13 cellular contexts compared by ENCODE assay signal in genomic region chr4:2363056-2363719, GRCh38. TPM values are rescaled to one million over a fixed set of nuclear protein-coding genes. Genes with fewer than 3 reads are reported as not detected.
DNase-seq lines count a peak whose midpoint lies in the region; ATAC-seq lines count a peak whose summit lies in the region.
"Had no signal": no experiment of that assay in that cellular context is flagged by ENCODE, and none has a peak within 500 bp of the region (broad histone marks: within the 10 kb centered on the region; RNA-seq: fewer than 3 reads in every experiment).

No MANE protein-coding gene starts in this region.

- peaks cover 8% of the 10 kb centered on the region; the same call in 1 of the 2 replicates for H3F3A ChIP-seq in GM23248 (ENCODE audit: insufficient read depth)

- 0 out of 2 replicates have a peak, but pooled peaks cover 12% of the 10 kb centered on the region for H3K4me1 ChIP-seq in GM23248 (ENCODE audit: insufficient read depth)

- H3K36me3 Mint-ChIP-seq in T-cell, result no peaks in the 10 kb centered on the region

- H3K4me2 ChIP-seq in GM23248 (ENCODE audit: unreplicated experiment), result peak overlapping the region; percentile 91

- peak overlapping the region; percentile 90; the same call in 1 of the 2 replicates for H3K9ac ChIP-seq in GM23248

- 46 to 54% methylated on average over 12 of the region's 12 CpGs for WGBS in GM23248 (ENCODE audit: low coverage in 1 of 2, low lambda C conversion rate in 2 of 2, missing lambda C conversion rate in 2 of 2), 2 experiments

- no peaks in the 10 kb centered on the region for H4K20me1 ChIP-seq in GM23248 (ENCODE audit: insufficient read depth)

- H3K9me2 ChIP-seq in GM23248 (ENCODE audit: insufficient read depth), result no peaks in the 10 kb centered on the region

- no peak overlapping the region for H2AFZ ChIP-seq in GM23248

- in situ Hi-C loops in GM23248 (cut with MboI), result no loop called here

- peak overlapping the region; percentile 41 to 88 (median 53) for H3K4me3 Mint-ChIP-seq in T-cell

- no peak overlapping the region for H3K27ac ChIP-seq in GM23248
- H3K27ac ChIP-seq: HL-60, uterus had no signal

- H3K27ac Mint-ChIP-seq in T-cell, result no peak overlapping the region

- H3K4me3 ChIP-seq in GM23248, result peak overlapping the region; percentile 79; the same call in 1 of the 2 replicates
- H3K4me3 ChIP-seq: uterus had no signal

- CTCF ChIA-PET in T-cell (lab: Charles Lee), result interaction anchor here in 1 of 2 donors (0.5 kb wide), 1 partner anchor 138 kb away, joined by 3 read pairs; no protein-coding TSS in a partner anchor

- H3K4me1 Mint-ChIP-seq in T-cell, result peaks cover 16 to 26% (median 22%) of the 10 kb centered on the region in 3 donors

- H3K9me3 ChIP-seq in GM23248 (ENCODE audit: low read depth), result no peaks in the 10 kb centered on the region
- H3K9me3 ChIP-seq: uterus had no signal

- no peaks in the 10 kb centered on the region for H3K79me2 ChIP-seq in GM23248 (ENCODE audit: insufficient read depth)

- H3K27me3 ChIP-seq in GM23248 (replicated peaks; ENCODE audit: insufficient read depth), result no peaks in the 10 kb centered on the region
- H3K27me3 ChIP-seq: uterus had no signal

- H3K9me3 Mint-ChIP-seq in T-cell, result no peaks in the 10 kb centered on the region

- intact Hi-C loops in left ventricle myocardium superior (cut with micrococcal nuclease) (no loop called here), sciatic nerve (cut with DNase I) (no loop called here)

- ATAC-seq in T-cell (replicated peaks in 1 of 4) (no peak), left ventricle myocardium superior (peak; percentile 39), sciatic nerve (peak; percentile 35), GM21619 (IDR thresholded peaks at IDR 0.05; ENCODE audit: unreplicated experiment) (no peak)

- peak; percentile 65 for DNase-seq in GM23248
- no peak for DNase-seq in T-cell
- no peak for DNase-seq in left ventricle myocardium superior
- no peak for DNase-seq in sciatic nerve (ENCODE audit: low spot score)
- no peak for DNase-seq in SW 1271 (lab: John Stamatoyannopoulos, UW)
- no peak for DNase-seq in NCI-H526 treated with DMSO at 0.1 percent for 48 hours (lab: John Stamatoyannopoulos, UW)
- DNase-seq: activated naive CD4-positive, alpha-beta T cell treated with Interleukin-2 at 50 U/mL for 16 hours; NCI-H146; uterus had no signal

- POLR2A ChIA-PET in T-cell (lab: Charles Lee), result no interaction called here

- H3K36me3 ChIP-seq in GM23248 (ENCODE audit: low read depth), result no peaks in the 10 kb centered on the region
- H3K36me3 ChIP-seq: uterus had no signal

- H3K27me3 Mint-ChIP-seq in T-cell, result no peaks in the 10 kb centered on the region

RNA-seq across cellular contexts. Expression of gene ZFYVE28, which starts 55.3 kb away (rescaled TPM):
- 8.9 and 9.6 TPM in 2 replicates for total RNA-seq in GM23248 (2014; rRNA removed; shearing (Covaris generic))
- 4.6 and 4.8 TPM in 2 replicates for polyA plus RNA-seq in GM23248 (2016; fragmentation: Nextera tagmentation; extraction: Ambion mirVana)
- total RNA-seq in T-cell, result 10 to 100 TPM; 33.4 to 56.2 (median 45.4) TPM
- 5.6 TPM for total RNA-seq in left ventricle myocardium superior
- total RNA-seq in sciatic nerve, result 23.2 TPM

RNA-seq across cellular contexts. Expression of gene CFAP99, which starts 55.6 kb away (rescaled TPM):
- total RNA-seq in GM23248 (2014; rRNA removed; shearing (Covaris generic)), result not detected in 2 replicates
- not detected in 2 replicates for polyA plus RNA-seq in GM23248 (2016; fragmentation: Nextera tagmentation; extraction: Ambion mirVana)
- total RNA-seq in T-cell (under 1 TPM in 3 of 5 donors, not detected in 2; 0.09 to 0.20 (median 0.13) TPM), left ventricle myocardium superior (not detected), sciatic nerve (not detected)
- total RNA-seq: OCI-LY7, osteocyte had no signal

Comparison
In these comparisons a context has a peak if more than half of its experiments do, and no peak if none do; other contexts are left out.
1. ATAC-seq: peak in left ventricle myocardium superior (single experiment) and sciatic nerve (single experiment); none in T-cell (0 of 4) and GM21619 (single experiment).